15 cellular contexts compared by ENCODE assay signal in the genomic region with DNA sequence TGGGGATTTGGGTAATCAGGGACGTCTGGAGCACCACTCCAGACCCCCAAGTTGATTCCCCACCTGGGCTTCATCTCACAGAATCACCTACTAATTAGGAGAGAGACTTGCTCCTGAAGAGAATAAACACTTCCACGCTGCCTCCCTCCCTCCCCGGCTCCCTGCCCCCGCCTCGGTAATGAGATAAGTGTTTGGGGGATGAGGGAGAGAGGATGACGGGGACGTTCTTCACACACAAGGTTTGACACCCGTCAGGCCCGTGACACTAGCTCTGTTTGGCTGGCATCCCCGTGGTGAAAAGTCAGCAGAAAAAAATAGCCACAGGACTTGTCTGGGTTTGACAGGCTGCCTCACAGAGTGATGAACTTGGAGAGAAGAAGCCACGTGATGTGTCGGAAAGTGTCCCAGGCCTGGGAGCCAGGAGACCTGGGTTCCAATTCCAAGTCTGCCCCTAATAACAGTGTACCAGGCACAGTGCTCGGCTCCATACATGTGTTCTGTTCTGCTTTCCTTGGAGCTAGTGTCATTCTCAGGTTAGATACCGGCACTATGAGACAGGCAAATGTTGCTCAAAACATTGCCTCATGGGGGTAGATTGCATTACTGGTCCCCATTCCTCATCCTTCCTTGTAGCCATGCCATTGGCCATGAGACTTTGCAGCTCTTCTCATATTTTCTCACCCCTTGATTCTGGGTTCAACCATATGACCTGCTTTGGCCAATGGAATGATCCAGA.
DNase-seq lines count a peak whose midpoint lies in the region; ATAC-seq, FAIRE-seq and TF ChIP-seq lines count a peak whose summit lies in the region.
"Had no signal": no experiment of that assay in that cellular context is flagged by ENCODE, and none has a peak within 500 bp of the region (broad histone marks: within the 10 kb centered on the region; RNA-seq: fewer than 3 reads in every experiment).

No MANE protein-coding gene starts in this region.

- POLR2A ChIA-PET in CD4-positive, alpha-beta T cell (lab: Charles Lee), result no interaction called here

- H2AFZ ChIP-seq in neural cell (ENCODE audit: low read depth, low read length) (no peak overlapping the region), Karpas-422 (ENCODE audit: low read length) (no peak overlapping the region)

- no peaks in the 10 kb centered on the region for H3K27me3 Mint-ChIP-seq in CD4-positive, alpha-beta T cell
- H3K27me3 Mint-ChIP-seq: type B pancreatic cell had no signal

- no peak for ATAC-seq in CD4-positive, alpha-beta T cell (ENCODE audit: poor library complexity)
- ATAC-seq: activated CD4-positive, CD25-positive, alpha-beta regulatory T cell treated with anti-CD3 and anti-CD28 coated beads, Interleukin-2, amount 50 U/mL, for 24 hours; HCT116 had no signal

- H3K4me3 Mint-ChIP-seq in CD4-positive, alpha-beta T cell, result no peak overlapping the region
- H3K4me3 Mint-ChIP-seq: type B pancreatic cell had no signal

- no peak overlapping the region for H3K27ac Mint-ChIP-seq in CD4-positive, alpha-beta T cell
- H3K27ac Mint-ChIP-seq: type B pancreatic cell had no signal

- H3K4me3 ChIP-seq in esophagus muscularis mucosa (peak overlapping the region in 2 of 4 donors; percentile 25 to 32), neural cell (ENCODE audit: low read length) (peak overlapping the region; percentile 3), Karpas-422 (ENCODE audit: low read length) (no peak overlapping the region), small intestine (ENCODE audit: low read depth in 1 of 2, low read length in 2 of 2) (no peak overlapping the region)

- H3K9me2 ChIP-seq in neural cell (ENCODE audit: insufficient read depth, low read length) (no peaks in the 10 kb centered on the region), Karpas-422 (replicated peaks; ENCODE audit: insufficient read depth, low read length) (no peaks in the 10 kb centered on the region)

- H3K9me3 ChIP-seq in esophagus muscularis mucosa, result peaks cover 0 to 16% (median 0%) of the 10 kb centered on the region in 4 donors
- no peaks in the 10 kb centered on the region for H3K9me3 ChIP-seq in neural cell (ENCODE audit: low read length)
- no peaks in the 10 kb centered on the region for H3K9me3 ChIP-seq in Karpas-422 (ENCODE audit: low read length)
- no peaks in the 10 kb centered on the region for H3K9me3 ChIP-seq in small intestine (ENCODE audit: control insufficient read depth, low read depth)
- H3K9me3 ChIP-seq in CD4-positive, alpha-beta T cell (ENCODE audit: control insufficient read depth, low read length), result no peaks in the 10 kb centered on the region

- H3K79me2 ChIP-seq in neural cell (replicated peaks; ENCODE audit: insufficient read depth, low read length) (no peaks in the 10 kb centered on the region), Karpas-422 (ENCODE audit: low read length) (no peaks in the 10 kb centered on the region)

- no peaks in the 10 kb centered on the region for H3K9me3 Mint-ChIP-seq in CD4-positive, alpha-beta T cell

- FAIRE-seq in small intestine (lab: Jason Lieb, UNC), result no peak

- 61% methylated on average over 14 of the region's 14 CpGs for WGBS in esophagus muscularis mucosa
- WGBS in small intestine, 3 donors, result 49 to 64% (median 63%) methylated on average over 14 of the region's 14 CpGs

- H3K4me2 ChIP-seq in neural cell (ENCODE audit: low read length) (no peak overlapping the region), Karpas-422 (ENCODE audit: low read depth, low read length, poor library complexity, severe bottlenecking) (no peak overlapping the region)

- H3K4me1 Mint-ChIP-seq in CD4-positive, alpha-beta T cell (ENCODE audit: low read depth), result no peaks in the 10 kb centered on the region

- no peaks in the 10 kb centered on the region for H3K36me3 Mint-ChIP-seq in CD4-positive, alpha-beta T cell (ENCODE audit: low read depth)
- H3K36me3 Mint-ChIP-seq: type B pancreatic cell had no signal

- H3F3A ChIP-seq in neural cell (ENCODE audit: insufficient read depth, low read length, poor library complexity, severe bottlenecking), result no peaks in the 10 kb centered on the region

- TF ChIP-seq EP300 in esophagus muscularis mucosa (IDR thresholded peaks at IDR 0.05) (no peak), neural cell (conservative IDR thresholded peaks at IDR 0.05; ENCODE audit: poor library complexity, severe bottlenecking) (no peak)

- H3K36me3 ChIP-seq in esophagus muscularis mucosa (no peaks in the 10 kb centered on the region), neural cell (ENCODE audit: insufficient read depth, low read length) (no peaks in the 10 kb centered on the region), Karpas-422 (ENCODE audit: insufficient read depth, low read length) (no peaks in the 10 kb centered on the region), small intestine (ENCODE audit: control insufficient read depth in 2 of 2, insufficient read depth in 2 of 2, low read length in 2 of 2) (no peaks in the 10 kb centered on the region)

- H3K27ac ChIP-seq in esophagus muscularis mucosa (replicated peaks in 1 of 4) (peak overlapping the region; percentile 67 to 78 (median 68)), neural cell (ENCODE audit: low read length) (peak overlapping the region; percentile 60), Karpas-422 (ENCODE audit: low read length) (no peak overlapping the region), small intestine (ENCODE audit: low read depth in 1 of 2, low read length in 1 of 2) (no peak overlapping the region)
- no peak overlapping the region for H3K27ac ChIP-seq in CD4-positive, alpha-beta T cell (ENCODE audit: low read depth, low read length)

- TF ChIP-seq CTCF in esophagus muscularis mucosa (IDR thresholded peaks at IDR 0.05) (no peak), neural cell (IDR thresholded peaks at IDR 0.05; ENCODE audit: poor library complexity, severe bottlenecking) (no peak)
- TF ChIP-seq CTCF in CD4-positive, alpha-beta T cell (IDR thresholded peaks at IDR 0.05), result no peak

- peaks cover 7 to 24% (median 16%) of the 10 kb centered on the region in 4 donors for H3K4me1 ChIP-seq in esophagus muscularis mucosa
- no peaks in the 10 kb centered on the region for H3K4me1 ChIP-seq in Karpas-422 (ENCODE audit: low read length)
- H3K4me1 ChIP-seq in small intestine (ENCODE audit: control insufficient read depth in 2 of 2, insufficient read depth in 1 of 2, low read depth in 1 of 2, low read length in 1 of 2), result no peaks in the 10 kb centered on the region

- H3K9ac ChIP-seq in neural cell (ENCODE audit: low read length) (peak overlapping the region; percentile 46), Karpas-422 (ENCODE audit: low read length) (no peak overlapping the region)

- no peak for TF ChIP-seq RAD21 in neural cell (conservative IDR thresholded peaks at IDR 0.05)

- CTCF ChIA-PET in CD4-positive, alpha-beta T cell (lab: Charles Lee), result no interaction called here

- DNase-seq in NCI-H1105 (lab: John Stamatoyannopoulos, UW), result peak; percentile 54
- DNase-seq in NCI-H524 treated with DMSO at 0.1 percent for 48 hours (lab: John Stamatoyannopoulos, UW), result peak; percentile 73
- no peak for DNase-seq in esophagus muscularis mucosa (ENCODE audit: extremely low spot score)
- no peak for DNase-seq in Karpas-422
- no peak for DNase-seq in small intestine
- no peak for DNase-seq in SKM-1 (lab: John Stamatoyannopoulos, UW; ENCODE audit: unreplicated experiment)
- no peak for DNase-seq in CD4-positive, alpha-beta T cell
- DNase-seq: dermis blood vessel endothelial cell; erythroblast; NCI-H187 treated with DMSO at 0.1 percent for 48 hours; stimulated activated CD4-positive, alpha-beta T cell treated with anti-CD3 and anti-CD28 coated beads, Interleukin-4, amount 100 ng/mL, for 4 hours had no signal

- no peak for TF ChIP-seq POLR2A in esophagus muscularis mucosa (IDR thresholded peaks at IDR 0.05; ENCODE audit: low read depth)

- H4K20me1 ChIP-seq in neural cell (ENCODE audit: insufficient read depth), result no peaks in the 10 kb centered on the region
- H4K20me1 ChIP-seq in Karpas-422 (ENCODE audit: insufficient read depth, low read depth, low read length), result no peaks in the 10 kb centered on the region

- intact Hi-C loops in esophagus muscularis mucosa (cut with DNase I), result no loop called here
- intact Hi-C loops in CD4-positive, alpha-beta T cell (cut with DNase I, micrococcal nuclease), result no loop called here

- H3K27me3 ChIP-seq in esophagus muscularis mucosa (no peaks in the 10 kb centered on the region), neural cell (ENCODE audit: insufficient read depth, low read depth, low read length) (no peaks in the 10 kb centered on the region), Karpas-422 (ENCODE audit: low read length) (no peaks in the 10 kb centered on the region), small intestine (ENCODE audit: control insufficient read depth in 2 of 2, insufficient read depth in 2 of 2, low read length in 2 of 2) (no peaks in the 10 kb centered on the region)
- no peaks in the 10 kb centered on the region for H3K27me3 ChIP-seq in CD4-positive, alpha-beta T cell (ENCODE audit: control insufficient read depth, insufficient read depth, low read length)

TF ChIP-seq in neural cell, 6 proteins besides CTCF, POLR2A, EP300 and RAD21 (continues in another document):
- TF ChIP-seq REST (IDR thresholded peaks at IDR 0.05; ENCODE audit: borderline replicate concordance), result no peak
- no peak for TF ChIP-seq EZH2 (IDR thresholded peaks at IDR 0.05; ENCODE audit: borderline replicate concordance, insufficient read depth, low read length, poor library complexity, severe bottlenecking)
- no peak for TF ChIP-seq TAF1 (IDR thresholded peaks at IDR 0.05; ENCODE audit: low read depth)

Comparison
In these comparisons a context has a peak if more than half of its experiments do, and no peak if none do; other contexts are left out.
1. DNase-seq: peak in NCI-H1105 (single experiment) and NCI-H524 treated with DMSO at 0.1 percent for 48 hours (single experiment); none in esophagus muscularis mucosa (single experiment), Karpas-422 (single experiment), small intestine (single experiment), SKM-1 (single experiment) and CD4-positive, alpha-beta T cell (0 of 10).
2. H3K27ac ChIP-seq: peak in esophagus muscularis mucosa (4 of 4) and neural cell (single experiment); none in Karpas-422 (single experiment), small intestine (0 of 2) and CD4-positive, alpha-beta T cell (single experiment).